Comparison of ENCODE assay signal across 25 cellular contexts in the genomic region with DNA sequence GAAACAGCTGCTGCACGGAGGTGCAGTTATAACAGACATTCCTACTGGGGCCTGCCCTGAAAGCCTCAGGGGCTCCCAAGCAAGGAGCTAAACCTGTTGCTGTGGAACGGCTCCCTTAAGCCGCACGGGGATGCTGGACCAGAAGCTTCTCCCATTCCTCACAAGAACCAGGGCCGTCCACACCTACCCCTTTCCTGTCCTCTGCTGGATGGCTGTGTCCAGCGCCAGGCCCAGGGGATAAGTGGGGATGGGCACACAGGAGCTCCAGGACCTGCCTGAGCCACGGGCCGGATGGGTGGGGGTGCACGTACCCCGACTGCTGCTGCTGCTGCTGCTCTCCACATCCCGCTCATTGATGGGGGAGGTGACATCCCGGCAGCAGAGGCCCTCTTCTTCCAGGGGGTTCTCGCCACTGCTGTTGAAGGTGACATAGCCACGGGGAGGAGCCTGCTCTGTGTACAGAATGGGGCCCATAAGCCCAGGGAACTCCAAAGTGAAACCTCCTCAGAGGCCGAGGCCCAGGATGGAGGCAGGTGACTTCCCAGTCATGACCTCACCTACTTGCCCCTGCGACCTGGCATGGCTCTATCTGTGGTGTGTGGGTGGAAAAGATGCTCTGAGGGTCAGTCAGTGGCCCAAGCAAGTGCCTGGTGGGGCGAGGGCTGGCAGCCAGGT. TPM values are rescaled to one million over a fixed set of nuclear protein-coding genes. Genes with fewer than 3 reads are reported as not detected.
A peak's percentile ranks its signal among the peaks of the same experiment; 100 is the strongest.
DNase-seq lines count a peak whose midpoint lies in the region; FAIRE-seq and TF ChIP-seq lines count a peak whose summit lies in the region.
"Had no signal": no experiment of that assay in that cellular context is flagged by ENCODE, and none has a peak within 500 bp of the region (broad histone marks: within the 10 kb centered on the region; RNA-seq: fewer than 3 reads in every experiment).

No MANE protein-coding gene starts in this region.

- peak overlapping the region; percentile 13 for H3K9ac ChIP-seq in mucosa of stomach (ENCODE audit: low read length)
- H3K9ac ChIP-seq: KMS-11 had no signal

- peaks cover 45 to 85% of the 10 kb centered on the region in 2 donors for H3K36me3 Mint-ChIP-seq in CD14-positive monocyte

- H3K4me3 Mint-ChIP-seq in CD14-positive monocyte: no peak overlapping the region
- H3K4me3 Mint-ChIP-seq: activated CD4-positive, alpha-beta T cell treated with anti-CD3 and anti-CD28 coated beads for 36 hours; brain; naive thymus-derived CD4-positive, alpha-beta T cell had no signal

- H3K4me1 Mint-ChIP-seq in CD14-positive monocyte: no peaks in the 10 kb centered on the region
- H3K4me1 Mint-ChIP-seq: brain had no signal

- H3K4me1 ChIP-seq in mucosa of stomach (ENCODE audit: control insufficient read depth, insufficient read depth, low read length): peaks cover 12% of the 10 kb centered on the region
- H3K4me1 ChIP-seq: HAP-1, pancreas, upper lobe of left lung had no signal

- no peaks in the 10 kb centered on the region for H3K9me3 ChIP-seq in mucosa of stomach (ENCODE audit: control insufficient read depth, low read length)
- H3K9me3 ChIP-seq: BLaER1 treated with 17β-estradiol and CSF1 and Interleukin-3, amounts not matched to agents 10 nM and 100 nM; HAP-1; heart left ventricle; pancreas; upper lobe of left lung had no signal

- H3K4me3 ChIP-seq in mucosa of stomach (ENCODE audit: low read length) (no peak overlapping the region), foreskin fibroblast (ENCODE audit: low read depth in 1 of 2, low read length in 2 of 2) (no peak overlapping the region)
- H3K4me3 ChIP-seq: BLaER1 treated with 17β-estradiol and CSF1 and Interleukin-3, amounts not matched to agents 10 nM and 100 nM; HAP-1; heart left ventricle; pancreas; upper lobe of left lung had no signal

- peaks cover 11% of the 10 kb centered on the region for H3K36me3 ChIP-seq in mucosa of stomach (ENCODE audit: control insufficient read depth, insufficient read depth, low read length)

- no peaks in the 10 kb centered on the region for H3K27me3 ChIP-seq in mucosa of stomach (ENCODE audit: control insufficient read depth, insufficient read depth, low read length)
- H3K27me3 ChIP-seq: BLaER1 treated with 17β-estradiol and CSF1 and Interleukin-3, amounts not matched to agents 10 nM and 100 nM; heart left ventricle; pancreas; upper lobe of left lung had no signal

- no peaks in the 10 kb centered on the region for H3K9me3 Mint-ChIP-seq in CD14-positive monocyte
- H3K9me3 Mint-ChIP-seq: brain; naive thymus-derived CD4-positive, alpha-beta T cell had no signal

- no peak for TF ChIP-seq POLR2A in GM12892 (IDR thresholded peaks at IDR 0.05; ENCODE audit: low read depth, low read length)

- CTCF ChIA-PET in RWPE1 (lab: Yijun Ruan, JAX): no interaction called here

- TF ChIP-seq CTCF in RWPE1 (conservative IDR thresholded peaks at IDR 0.05; ENCODE audit: low read depth) (no peak), foreskin fibroblast (IDR thresholded peaks at IDR 0.05; ENCODE audit: low read depth, low read length) (no peak), CD14-positive monocyte (IDR thresholded peaks at IDR 0.05) (no peak)

- FAIRE-seq in GM12892 (lab: Jason Lieb, UNC): no peak
- FAIRE-seq: HTR-8/SVneo, pancreas had no signal

- DNase-seq in GM12892 (ENCODE audit: insufficient read length) (peak; percentile 13), RWPE1 (ENCODE audit: low spot score) (no peak), iPS-NIHi11 (ENCODE audit: low spot score) (peak; percentile 2), foreskin fibroblast (no peak), CD14-positive monocyte (ENCODE audit: low spot score) (no peak), SIG-M5 treated with dmso at 0.1 percent for 504 hours (lab: John Stamatoyannopoulos, UW; ENCODE audit: unreplicated experiment) (no peak)
- DNase-seq: activated CD4-positive, alpha-beta T cell treated with anti-CD3 and anti-CD28 coated beads for 36 hours; activated CD8-positive, alpha-beta memory T cell treated with anti-CD3 and anti-CD28 coated beads for 24 hours; COR-L47; DMS79 treated with DMSO at 0.1 percent for 48 hours; effector CD4-positive, alpha-beta T cell; GF-D8; MV-4-11; naive thymus-derived CD4-positive, alpha-beta T cell; NCI-H446 treated with DMSO at 0.1 percent for 48 hours; stimulated activated CD4-positive, alpha-beta T cell treated with anti-CD3 and anti-CD28 coated beads, Interleukin-2, amount 100 ng/mL, for 48 hours had no signal

- peaks cover 0 to 2% (median 0%) of the 10 kb centered on the region in 3 donors for H3K27me3 Mint-ChIP-seq in CD14-positive monocyte (ENCODE audit: low read depth in 3 of 3)
- H3K27me3 Mint-ChIP-seq: activated CD4-positive, alpha-beta T cell treated with anti-CD3 and anti-CD28 coated beads for 36 hours; brain; naive thymus-derived CD4-positive, alpha-beta T cell had no signal

- POLR2A ChIA-PET in RWPE1 (lab: Yijun Ruan, JAX; ENCODE audit: low non-redundant PET): no interaction called here

- H3K27ac Mint-ChIP-seq in CD14-positive monocyte: no peak overlapping the region
- H3K27ac Mint-ChIP-seq: activated CD4-positive, alpha-beta T cell treated with anti-CD3 and anti-CD28 coated beads for 36 hours; brain had no signal

- peak overlapping the region; percentile 6; the same call in 1 of the 2 replicates for H3K27ac ChIP-seq in RWPE1
- H3K27ac ChIP-seq: BLaER1 treated with 17β-estradiol and CSF1 and Interleukin-3, amounts not matched to agents 10 nM and 100 nM; heart left ventricle; KMS-11; pancreas; upper lobe of left lung had no signal

- intact Hi-C loops in CD14-positive monocyte (cut with micrococcal nuclease): no loop called here

RNA-seq across cellular contexts. Expression of a gene that starts 8.6 kb away (rescaled TPM):
- polyA plus RNA-seq in GM12892 (2012; ENCODE audit: missing spikeins): 13.5 TPM
- 10 to 100 TPM; 41.1 to 62.7 TPM for polyA plus RNA-seq in CD14-positive monocyte

RNA-seq across cellular contexts. Expression of a gene that starts 32.1 kb away (rescaled TPM):
- 6.8 TPM for polyA plus RNA-seq in GM12892 (2012; ENCODE audit: missing spikeins)
- polyA plus RNA-seq in CD14-positive monocyte: under 1 TPM; 0.59 to 0.95 TPM

RNA-seq across cellular contexts. Expression of a gene that starts 32.4 kb away (rescaled TPM):
- 0.40 TPM for polyA plus RNA-seq in GM12892 (2012; ENCODE audit: missing spikeins)
- polyA plus RNA-seq in CD14-positive monocyte: under 1 TPM in 1 of 2 donors, not detected in 1; 0.36 TPM

Comparison
In these comparisons a context has a peak if more than half of its experiments do, and no peak if none do; other contexts are left out.
1. DNase-seq: peak in GM12892 (single experiment) and iPS-NIHi11 (single experiment); none in RWPE1 (single experiment), foreskin fibroblast (0 of 2), CD14-positive monocyte (single experiment) and SIG-M5 treated with dmso at 0.1 percent for 504 hours (single experiment).